11 cellular contexts compared by ENCODE assay signal in the genomic region with DNA sequence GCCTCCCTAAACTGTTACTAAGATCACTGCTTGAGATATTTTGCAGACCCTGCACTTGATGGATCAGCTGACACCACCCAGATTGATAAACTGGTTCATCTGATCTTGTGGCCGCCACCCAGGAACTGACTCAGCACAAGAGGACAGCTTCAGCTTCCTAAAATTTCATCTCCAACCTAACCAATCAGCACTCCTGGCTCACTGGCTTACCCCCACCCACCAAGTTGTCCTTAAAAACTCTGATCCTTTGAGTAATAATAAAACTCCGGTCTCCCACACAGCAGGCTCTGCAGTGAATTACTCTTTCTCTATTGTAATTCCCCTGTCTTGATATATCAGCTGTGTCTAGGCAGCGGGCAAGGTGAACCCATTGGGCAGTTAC.
DNase-seq lines count a peak whose midpoint lies in the region; ATAC-seq, FAIRE-seq and TF ChIP-seq lines count a peak whose summit lies in the region.
"Had no signal": no experiment of that assay in that cellular context is flagged by ENCODE, and none has a peak within 500 bp of the region (broad histone marks: within the 10 kb centered on the region; RNA-seq: fewer than 3 reads in every experiment).

No MANE protein-coding gene starts in this region.

- H3K9me3 Mint-ChIP-seq in activated naive CD4-positive, alpha-beta T cell treated with anti-CD3 and anti-CD28 coated beads, Interleukin-2, amount 10 ng/mL, durations not matched to agents 7 days and 5 days = no peaks in the 10 kb centered on the region
- no peaks in the 10 kb centered on the region for H3K9me3 Mint-ChIP-seq in stimulated activated effector memory CD8-positive, alpha-beta T cell treated with anti-CD3 and anti-CD28 coated beads, Interleukin-12 subunit alpha, Interleukin-12 subunit beta, amount 100 ng/mL, for 72 hours
- H3K9me3 Mint-ChIP-seq in stimulated activated naive B cell treated with anti-CD40 and anti-IgM and Interleukin-4, amounts not matched to agents 10 μg/mL and 1 μg/mL and 100 μg/mL, for 72 hours = no peaks in the 10 kb centered on the region

- no peak overlapping the region for H2AFZ ChIP-seq in HepG2 (ENCODE audit: low read length)
- peak overlapping the region; percentile 58 for H2AFZ ChIP-seq in Loucy (ENCODE audit: low read length)

- CTCF ChIA-PET in HepG2 (lab: Yijun Ruan, JAX; ENCODE audit: low intra/inter-chr PET ratio, low total read pairs) = no interaction called here
- CTCF ChIA-PET in activated naive CD4-positive, alpha-beta T cell treated with anti-CD3 and anti-CD28 coated beads, Interleukin-2, amount 10 ng/mL, durations not matched to agents 7 days and 5 days (lab: Charles Lee) = interaction anchor here (0.5 to 2.5 kb wide), 4 partner anchors 22 to 63 kb away, joined by 3 to 8 read pairs (median 3); no protein-coding TSS in a partner anchor

- H3K36me3 Mint-ChIP-seq in activated naive CD4-positive, alpha-beta T cell treated with anti-CD3 and anti-CD28 coated beads, Interleukin-2, amount 10 ng/mL, durations not matched to agents 7 days and 5 days = peaks cover 6% of the 10 kb centered on the region
- H3K36me3 Mint-ChIP-seq in stimulated activated effector memory CD8-positive, alpha-beta T cell treated with anti-CD3 and anti-CD28 coated beads, Interleukin-12 subunit alpha, Interleukin-12 subunit beta, amount 100 ng/mL, for 72 hours = no peaks in the 10 kb centered on the region
- no peaks in the 10 kb centered on the region for H3K36me3 Mint-ChIP-seq in stimulated activated naive B cell treated with anti-CD40 and anti-IgM and Interleukin-4, amounts not matched to agents 10 μg/mL and 1 μg/mL and 100 μg/mL, for 72 hours

- H3K27ac ChIP-seq in liver (ENCODE audit: low read depth in 1 of 2, low read length in 2 of 2) = peak overlapping the region; percentile 69 to 70
- H3K27ac ChIP-seq in HepG2 (ENCODE audit: extremely low read length, insufficient read depth, low read length) = no peak overlapping the region
- H3K27ac ChIP-seq: left ventricle myocardium inferior, vagina had no signal

- H3F3A ChIP-seq in Loucy (ENCODE audit: low read depth) = no peaks in the 10 kb centered on the region

- H3K9me3 ChIP-seq in liver (ENCODE audit: control insufficient read depth in 4 of 4, low read length in 3 of 4) = no peaks in the 10 kb centered on the region
- H3K9me3 ChIP-seq in HepG2 (ENCODE audit: low read length) = no peaks in the 10 kb centered on the region
- H3K9me3 ChIP-seq in Loucy (ENCODE audit: insufficient read depth, low read depth, low read length) = no peaks in the 10 kb centered on the region
- H3K9me3 ChIP-seq: vagina had no signal

- TF ChIP-seq POLR2A in HepG2 (IDR thresholded peaks at IDR 0.05; ENCODE audit: insufficient read depth in 1 of 2, low read depth in 2 of 2, low read length in 2 of 2) = no peak

- H3K4me1 Mint-ChIP-seq in activated naive CD4-positive, alpha-beta T cell treated with anti-CD3 and anti-CD28 coated beads, Interleukin-2, amount 10 ng/mL, durations not matched to agents 7 days and 5 days = peaks cover 53% of the 10 kb centered on the region
- peaks cover 13% of the 10 kb centered on the region for H3K4me1 Mint-ChIP-seq in stimulated activated effector memory CD8-positive, alpha-beta T cell treated with anti-CD3 and anti-CD28 coated beads, Interleukin-12 subunit alpha, Interleukin-12 subunit beta, amount 100 ng/mL, for 72 hours
- H3K4me1 Mint-ChIP-seq in stimulated activated naive B cell treated with anti-CD40 and anti-IgM and Interleukin-4, amounts not matched to agents 10 μg/mL and 1 μg/mL and 100 μg/mL, for 72 hours = no peaks in the 10 kb centered on the region

- H3K9ac ChIP-seq in liver (ENCODE audit: low read depth in 1 of 2, low read length in 2 of 2) (no peak overlapping the region), HepG2 (ENCODE audit: insufficient read depth, low read depth, low read length) (no peak overlapping the region), Loucy (ENCODE audit: low read depth, low read length, poor library complexity, severe bottlenecking) (no peak overlapping the region)

- BruUV-seq in HepG2 (replicated peaks; lab: Mats Ljungman, UMichigan) = no TSS peak

- H3K9me2 ChIP-seq in Loucy (replicated peaks; ENCODE audit: low read depth, low read length) = no peaks in the 10 kb centered on the region

- no peaks in the 10 kb centered on the region for H3K27me3 Mint-ChIP-seq in activated naive CD4-positive, alpha-beta T cell treated with anti-CD3 and anti-CD28 coated beads, Interleukin-2, amount 10 ng/mL, durations not matched to agents 7 days and 5 days
- H3K27me3 Mint-ChIP-seq in stimulated activated naive B cell treated with anti-CD40 and anti-IgM and Interleukin-4, amounts not matched to agents 10 μg/mL and 1 μg/mL and 100 μg/mL, for 72 hours = peaks cover 0 to 18% of the 10 kb centered on the region in 2 donors

- no peak for FAIRE-seq in HepG2 (lab: Jason Lieb, UNC)
- FAIRE-seq: TTC549 had no signal

- H3K4me1 ChIP-seq in liver (ENCODE audit: control insufficient read depth in 4 of 4, insufficient read depth in 4 of 4, low read length in 3 of 4) (peaks cover 4 to 30% (median 25%) of the 10 kb centered on the region in 4 donors), HepG2 (ENCODE audit: insufficient read depth, low read length) (0 out of 2 replicates have a peak, but pooled peaks cover 4% of the 10 kb centered on the region), Loucy (ENCODE audit: insufficient read depth, low read length, poor library complexity, severe bottlenecking) (peaks cover 36% of the 10 kb centered on the region)
- H3K4me1 ChIP-seq: vagina had no signal

- H3K79me2 ChIP-seq in HepG2 (ENCODE audit: insufficient read depth, low read length) (no peaks in the 10 kb centered on the region), Loucy (ENCODE audit: insufficient read depth, low read length) (0 out of 2 replicates have a peak, but pooled peaks cover 2% of the 10 kb centered on the region)

- ATAC-seq in HepG2 = no peak
- peak; percentile 75 for ATAC-seq in stimulated activated effector memory CD8-positive, alpha-beta T cell treated with anti-CD3 and anti-CD28 coated beads, Interleukin-12 subunit alpha, Interleukin-12 subunit beta, amount 100 ng/mL, for 72 hours
- ATAC-seq in stimulated activated naive B cell treated with anti-CD40 and anti-IgM and Interleukin-4, amounts not matched to agents 10 μg/mL and 1 μg/mL and 100 μg/mL, for 72 hours (replicated peaks) = no peak

- intact Hi-C loops in HepG2 (cut with micrococcal nuclease; ENCODE audit: unreplicated experiment) = no loop called here

- TF ChIP-seq EP300 in HepG2 (IDR thresholded peaks at IDR 0.05; ENCODE audit: low read depth in 2 of 2, low read length in 2 of 2) (no peak), HepG2 (CRISPR knock-in tag; IDR thresholded peaks at IDR 0.05; ENCODE audit: borderline replicate concordance) (no peak)

- WGBS in liver = 35% methylated on average over 3 of the region's 3 CpGs
- 22% methylated on average over 3 of the region's 3 CpGs for WGBS in HepG2 (ENCODE audit: low lambda C conversion rate)

- H3K27me3 ChIP-seq in liver (ENCODE audit: control insufficient read depth in 4 of 4, insufficient read depth in 4 of 4, low read length in 3 of 4) (no peaks in the 10 kb centered on the region), HepG2 (ENCODE audit: control insufficient read depth in 1 of 2, insufficient read depth in 2 of 2, low read length in 2 of 2) (no peaks in the 10 kb centered on the region), Loucy (ENCODE audit: insufficient read depth, low read length, poor library complexity, severe bottlenecking) (no peaks in the 10 kb centered on the region)
- H3K27me3 ChIP-seq: vagina had no signal

- POLR2A ChIA-PET in HepG2 (lab: Yijun Ruan, JAX) = no interaction called here

- H3K36me3 ChIP-seq in liver (ENCODE audit: control insufficient read depth in 4 of 4, insufficient read depth in 3 of 4, low read depth in 1 of 4, low read length in 3 of 4) = no peaks in the 10 kb centered on the region
- no peaks in the 10 kb centered on the region for H3K36me3 ChIP-seq in HepG2 (replicated peaks in 1 of 2; ENCODE audit: control insufficient read depth in 1 of 2, insufficient read depth in 2 of 2, low read length in 2 of 2)
- H3K36me3 ChIP-seq in Loucy (ENCODE audit: insufficient read depth, low read length) = no peaks in the 10 kb centered on the region
- H3K36me3 ChIP-seq: left ventricle myocardium inferior, vagina had no signal

- TF ChIP-seq RAD21 in liver (IDR thresholded peaks at IDR 0.05) (no peak), HepG2 (CRISPR knock-in tag; IDR thresholded peaks at IDR 0.05) (no peak)

- H3K4me3 ChIP-seq in liver (ENCODE audit: low read depth in 1 of 3, low read length in 3 of 3) (peak overlapping the region in 2 of 3 donors; percentile 29 to 37), HepG2 (replicated peaks in 1 of 3; ENCODE audit: insufficient read depth in 1 of 3, low read depth in 2 of 3, low read length in 3 of 3) (no peak overlapping the region), Loucy (ENCODE audit: low read length, poor library complexity, severe bottlenecking) (no peak overlapping the region)
- H3K4me3 ChIP-seq: left ventricle myocardium inferior, vagina had no signal

- no peak overlapping the region for H3K4me3 Mint-ChIP-seq in activated naive CD4-positive, alpha-beta T cell treated with anti-CD3 and anti-CD28 coated beads, Interleukin-2, amount 10 ng/mL, durations not matched to agents 7 days and 5 days
- H3K4me3 Mint-ChIP-seq in stimulated activated effector memory CD8-positive, alpha-beta T cell treated with anti-CD3 and anti-CD28 coated beads, Interleukin-12 subunit alpha, Interleukin-12 subunit beta, amount 100 ng/mL, for 72 hours = peak overlapping the region; percentile 16
- no peak overlapping the region for H3K4me3 Mint-ChIP-seq in stimulated activated naive B cell treated with anti-CD40 and anti-IgM and Interleukin-4, amounts not matched to agents 10 μg/mL and 1 μg/mL and 100 μg/mL, for 72 hours

- TF ChIP-seq CTCF in liver (IDR thresholded peaks at IDR 0.05; ENCODE audit: low read depth, low read length, missing input control) = no peak
- TF ChIP-seq CTCF in HepG2 (CRISPR knock-in tag; IDR thresholded peaks at IDR 0.05) = no peak
- no peak for TF ChIP-seq CTCF in Loucy (conservative IDR thresholded peaks at IDR 0.05; ENCODE audit: low read length)

- DNase-seq in HepG2 (ENCODE audit: low spot score) = no peak
- DNase-seq in activated naive CD4-positive, alpha-beta T cell treated with anti-CD3 and anti-CD28 coated beads, Interleukin-2, amount 10 ng/mL, durations not matched to agents 7 days and 5 days = no peak
- no peak for DNase-seq in stimulated activated effector memory CD8-positive, alpha-beta T cell treated with anti-CD3 and anti-CD28 coated beads, Interleukin-12 subunit alpha, Interleukin-12 subunit beta, amount 100 ng/mL, for 72 hours (ENCODE audit: low spot score in 2 of 2)
- no peak for DNase-seq in stimulated activated naive B cell treated with anti-CD40 and anti-IgM and Interleukin-4, amounts not matched to agents 10 μg/mL and 1 μg/mL and 100 μg/mL, for 72 hours
- DNase-seq in retina = no peak
- DNase-seq in epidermal melanocyte (ENCODE audit: insufficient read length, low spot score) = no peak

- H3K27ac Mint-ChIP-seq in activated naive CD4-positive, alpha-beta T cell treated with anti-CD3 and anti-CD28 coated beads, Interleukin-2, amount 10 ng/mL, durations not matched to agents 7 days and 5 days = peak overlapping the region; percentile 78
- H3K27ac Mint-ChIP-seq in stimulated activated effector memory CD8-positive, alpha-beta T cell treated with anti-CD3 and anti-CD28 coated beads, Interleukin-12 subunit alpha, Interleukin-12 subunit beta, amount 100 ng/mL, for 72 hours = peak overlapping the region; percentile 5
- no peak overlapping the region for H3K27ac Mint-ChIP-seq in stimulated activated naive B cell treated with anti-CD40 and anti-IgM and Interleukin-4, amounts not matched to agents 10 μg/mL and 1 μg/mL and 100 μg/mL, for 72 hours

- in situ Hi-C loops in HepG2 (cut with HindIII; ENCODE audit: extremely low pct_ligation_motif_present, low pct_unique_long_range_greater_than_20kb) = no loop called here

- no peak overlapping the region for H3K4me2 ChIP-seq in HepG2 (ENCODE audit: low read depth, low read length)
- peak overlapping the region; percentile 11 for H3K4me2 ChIP-seq in Loucy (ENCODE audit: low read depth, low read length, poor library complexity, severe bottlenecking)

- H4K20me1 ChIP-seq in HepG2 (ENCODE audit: insufficient read depth, low read length) = no peaks in the 10 kb centered on the region
- no peaks in the 10 kb centered on the region for H4K20me1 ChIP-seq in Loucy (ENCODE audit: insufficient read depth, low read length, poor library complexity, severe bottlenecking)

Comparison
In these comparisons a context has a peak if more than half of its experiments do, and no peak if none do; other contexts are left out.
1. H3K4me3 ChIP-seq: peak in liver (2 of 3); none in HepG2 (0 of 3) and Loucy (single experiment).